In the genomic region with DNA sequence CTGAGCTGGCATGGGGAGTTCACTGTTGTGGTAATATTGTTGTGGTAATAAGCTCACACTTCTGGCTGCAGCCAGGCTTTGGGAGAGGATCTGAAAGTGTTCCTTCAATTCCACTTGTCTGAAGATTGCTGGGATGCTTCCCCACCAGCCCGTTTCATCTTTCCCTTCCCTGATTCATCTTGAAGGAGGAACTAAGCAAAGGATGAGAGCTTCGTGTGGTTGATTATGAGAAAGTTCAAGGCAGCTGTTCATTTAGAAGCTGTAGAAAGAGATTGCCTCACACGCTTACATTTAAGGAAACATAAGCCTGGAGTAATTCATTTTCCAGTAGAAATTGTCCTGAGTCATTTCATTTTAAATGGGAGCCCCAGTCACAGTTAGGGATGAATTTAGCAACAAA, we compare ENCODE assay signal across 29 cellular contexts.
DNase-seq lines count a peak whose midpoint lies in the region; ATAC-seq and TF ChIP-seq lines count a peak whose summit lies in the region.
"Had no signal": no experiment of that assay in that cellular context is flagged by ENCODE, and none has a peak within 500 bp of the region (broad histone marks: within the 10 kb centered on the region; RNA-seq: fewer than 3 reads in every experiment).

No MANE protein-coding gene starts in this region.

- no peak overlapping the region for H3K23ac ChIP-seq in mesenchymal stem cell (ENCODE audit: low read length in 2 of 2)

- no peak overlapping the region for H3K9ac ChIP-seq in SK-N-SH
- H3K9ac ChIP-seq in mesenchymal stem cell (ENCODE audit: low read length) = no peak overlapping the region
- H3K9ac ChIP-seq: KMS-11 had no signal

- H3K4me2 ChIP-seq in SK-N-SH (no peak overlapping the region), mesenchymal stem cell (ENCODE audit: low read length, poor library complexity, severe bottlenecking) (no peak overlapping the region)
- H3K4me2 ChIP-seq: KMS-11 had no signal

- H2BK15ac ChIP-seq in mesenchymal stem cell (ENCODE audit: low read depth, poor library complexity, severe bottlenecking) = no peak overlapping the region

- no peak for TF ChIP-seq CTCF in SK-N-SH (IDR thresholded peaks at IDR 0.05)

- H3K4me1 ChIP-seq in SK-N-SH (ENCODE audit: control insufficient read depth in 1 of 2, insufficient read depth in 2 of 2, low read depth in 1 of 2, low read length in 1 of 2) = no peaks in the 10 kb centered on the region
- no peaks in the 10 kb centered on the region for H3K4me1 ChIP-seq in mesenchymal stem cell (ENCODE audit: control insufficient read depth, insufficient read depth, low read depth, low read length)
- H3K4me1 ChIP-seq in CD8-positive, alpha-beta memory T cell (ENCODE audit: insufficient read depth, low read length) = no peaks in the 10 kb centered on the region
- H3K4me1 ChIP-seq: adrenal gland, HAP-1, left lung, prostate gland, spleen, tibial nerve had no signal

- H2AFZ ChIP-seq in SK-N-SH (ENCODE audit: low read depth) = no peak overlapping the region
- no peak overlapping the region for H2AFZ ChIP-seq in mesenchymal stem cell (ENCODE audit: low read depth, low read length)

- H3K9me3 ChIP-seq in SK-N-SH (no peaks in the 10 kb centered on the region), mesenchymal stem cell (ENCODE audit: control insufficient read depth, low read length) (no peaks in the 10 kb centered on the region)
- no peaks in the 10 kb centered on the region for H3K9me3 ChIP-seq in CD8-positive, alpha-beta memory T cell (ENCODE audit: low read length)
- H3K9me3 ChIP-seq: adrenal gland, HAP-1, left lung, prostate gland, spleen, tibial nerve had no signal

- H3F3A ChIP-seq in SK-N-SH (replicated peaks; ENCODE audit: insufficient read depth) = no peaks in the 10 kb centered on the region

- H3K36me3 Mint-ChIP-seq in CD8-positive, alpha-beta memory T cell = no peaks in the 10 kb centered on the region
- H3K36me3 Mint-ChIP-seq in activated T-cell treated with anti-CD3 and anti-CD28 coated beads, Interleukin-2, amount 50 U/mL, for 24 hours (ENCODE audit: low read depth) = no peaks in the 10 kb centered on the region
- H3K36me3 Mint-ChIP-seq: immature natural killer cell, mesothelial cell of epicardium had no signal

- TF ChIP-seq EP300 in SK-N-SH (IDR thresholded peaks at IDR 0.05; ENCODE audit: borderline replicate concordance in 1 of 2, low read depth in 1 of 2, low read length in 1 of 2) = no peak

- H3K4me3 Mint-ChIP-seq in CD8-positive, alpha-beta memory T cell = no peak overlapping the region
- H3K4me3 Mint-ChIP-seq in activated T-cell treated with anti-CD3 and anti-CD28 coated beads, Interleukin-2, amount 50 U/mL, for 24 hours = no peak overlapping the region
- H3K4me3 Mint-ChIP-seq: activated CD8-positive, alpha-beta T cell treated with anti-CD3 and anti-CD28 coated beads, Interleukin-2, amount 10 ng/mL, durations not matched to agents 7 days and 5 days; immature natural killer cell; mesothelial cell of epicardium; stimulated activated naive CD8-positive, alpha-beta T cell treated with anti-CD3 and anti-CD28 coated beads, Interleukin-15, amount 100 ng/mL, for 72 hours had no signal

- WGBS in SK-N-SH (ENCODE audit: low lambda C conversion rate) = 53% methylated on average over 3 of the region's 3 CpGs
- 68% methylated on average over 2 of the region's 3 CpGs for WGBS in mesenchymal stem cell

- no peak overlapping the region for H4K91ac ChIP-seq in mesenchymal stem cell (ENCODE audit: low read length)

- H3K27me3 ChIP-seq in SK-N-SH (ENCODE audit: insufficient read depth) (no peaks in the 10 kb centered on the region), mesenchymal stem cell (ENCODE audit: control insufficient read depth in 1 of 2, insufficient read depth in 1 of 2, low read length in 2 of 2) (no peaks in the 10 kb centered on the region)
- H3K27me3 ChIP-seq in CD8-positive, alpha-beta memory T cell (ENCODE audit: insufficient read depth, low read length, poor library complexity, severe bottlenecking) = no peaks in the 10 kb centered on the region
- H3K27me3 ChIP-seq: adrenal gland, left lung, spleen, tibial nerve had no signal

- H3K9me3 Mint-ChIP-seq in CD8-positive, alpha-beta memory T cell = no peaks in the 10 kb centered on the region
- H3K9me3 Mint-ChIP-seq in activated T-cell treated with anti-CD3 and anti-CD28 coated beads, Interleukin-2, amount 50 U/mL, for 24 hours = no peaks in the 10 kb centered on the region
- H3K9me3 Mint-ChIP-seq: immature natural killer cell; mesothelial cell of epicardium; stimulated activated naive CD8-positive, alpha-beta T cell treated with anti-CD3 and anti-CD28 coated beads, Interleukin-15, amount 100 ng/mL, for 72 hours had no signal

- H3K79me1 ChIP-seq in mesenchymal stem cell (replicated peaks; ENCODE audit: low read length, poor library complexity, severe bottlenecking) = no peaks in the 10 kb centered on the region

- no peaks in the 10 kb centered on the region for H3K4me1 Mint-ChIP-seq in CD8-positive, alpha-beta memory T cell
- no peaks in the 10 kb centered on the region for H3K4me1 Mint-ChIP-seq in activated T-cell treated with anti-CD3 and anti-CD28 coated beads, Interleukin-2, amount 50 U/mL, for 24 hours (ENCODE audit: low read depth)
- H3K4me1 Mint-ChIP-seq: immature natural killer cell; stimulated activated naive CD8-positive, alpha-beta T cell treated with anti-CD3 and anti-CD28 coated beads, Interleukin-15, amount 100 ng/mL, for 72 hours had no signal

- H3K27ac Mint-ChIP-seq in CD8-positive, alpha-beta memory T cell = no peak overlapping the region
- H3K27ac Mint-ChIP-seq in activated T-cell treated with anti-CD3 and anti-CD28 coated beads, Interleukin-2, amount 50 U/mL, for 24 hours = no peak overlapping the region
- H3K27ac Mint-ChIP-seq: activated CD8-positive, alpha-beta T cell treated with anti-CD3 and anti-CD28 coated beads, Interleukin-2, amount 10 ng/mL, durations not matched to agents 7 days and 5 days; immature natural killer cell; mesothelial cell of epicardium; stimulated activated naive CD8-positive, alpha-beta T cell treated with anti-CD3 and anti-CD28 coated beads, Interleukin-15, amount 100 ng/mL, for 72 hours had no signal

- peaks cover 1 to 12% of the 10 kb centered on the region in 2 donors for H3K27me3 Mint-ChIP-seq in CD8-positive, alpha-beta memory T cell
- H3K27me3 Mint-ChIP-seq in activated T-cell treated with anti-CD3 and anti-CD28 coated beads, Interleukin-2, amount 50 U/mL, for 24 hours = peaks cover 14% of the 10 kb centered on the region
- H3K27me3 Mint-ChIP-seq: stimulated activated naive CD8-positive, alpha-beta T cell treated with anti-CD3 and anti-CD28 coated beads, Interleukin-15, amount 100 ng/mL, for 72 hours had no signal

- no peak overlapping the region for H2AK5ac ChIP-seq in mesenchymal stem cell (ENCODE audit: low read length, severe bottlenecking)

- H2BK12ac ChIP-seq in mesenchymal stem cell (ENCODE audit: low read length in 2 of 2) = no peak overlapping the region

- no peaks in the 10 kb centered on the region for H3K79me2 ChIP-seq in SK-N-SH (ENCODE audit: insufficient read depth)

- POLR2A ChIA-PET in SK-N-SH (lab: Yijun Ruan, JAX) = no interaction called here
- POLR2A ChIA-PET in CD8-positive, alpha-beta memory T cell (lab: Charles Lee) = no interaction called here

- peak; percentile 16; the same call in 2 of the 3 replicates for ATAC-seq in SK-N-SH treated with all-trans-retinoic acid at 6 μM for 48 hours
- ATAC-seq: activated CD8-positive, alpha-beta T cell treated with anti-CD3 and anti-CD28 coated beads, Interleukin-2, amount 10 ng/mL, durations not matched to agents 7 days and 5 days; left lung; stimulated activated naive CD8-positive, alpha-beta T cell treated with anti-CD3 and anti-CD28 coated beads, Interleukin-15, amount 100 ng/mL, for 72 hours had no signal

- H3K27ac ChIP-seq in SK-N-SH (ENCODE audit: low read depth in 2 of 2, low read length in 1 of 2) (peak overlapping the region in 1 of 2 experiments; percentile 1; a peak in 1 of 4 replicates), mesenchymal stem cell (ENCODE audit: low read length, poor library complexity, severe bottlenecking) (no peak overlapping the region)
- H3K27ac ChIP-seq in CD8-positive, alpha-beta memory T cell (ENCODE audit: low read depth, low read length) = no peak overlapping the region
- H3K27ac ChIP-seq: adrenal gland, coronary artery, KMS-11, left lung, prostate gland, spleen, tibial nerve had no signal

- no peak overlapping the region for H2BK120ac ChIP-seq in mesenchymal stem cell (ENCODE audit: low read depth, low read length)

- no peak overlapping the region for H2BK5ac ChIP-seq in mesenchymal stem cell (ENCODE audit: low read depth, low read length, poor library complexity, severe bottlenecking)

- H3K14ac ChIP-seq in mesenchymal stem cell (ENCODE audit: low read length in 2 of 2) = no peak overlapping the region

- CTCF ChIA-PET in SK-N-SH (lab: Yijun Ruan, JAX) = interaction anchor here (0.9 to 1.0 kb wide), 2 partner anchors 17 to 656 kb away, joined by 4 to 5 read pairs; no protein-coding TSS in a partner anchor
- CTCF ChIA-PET in CD8-positive, alpha-beta memory T cell (lab: Charles Lee) = no interaction called here

- H3K4ac ChIP-seq in mesenchymal stem cell (ENCODE audit: low read depth in 1 of 2, low read length in 2 of 2) = no peak overlapping the region

- DNase-seq in SK-N-SH (no peak), amniotic epithelial cell (ENCODE audit: low read depth) (peak; percentile 99), mesenchymal stem cell (peak; percentile 58), stromal cell of bone marrow (ENCODE audit: low read depth) (peak; percentile 51)
- DNase-seq in CD8-positive, alpha-beta memory T cell = no peak
- DNase-seq in stimulated activated CD4-positive, alpha-beta T cell treated with anti-CD3 and anti-CD28 coated beads, Interleukin-4, amount 100 ng/mL, for 24 hours = no peak
- DNase-seq in activated T-cell treated with anti-CD3 and anti-CD28 coated beads, Interleukin-2, amount 50 U/mL, for 24 hours = no peak
- DNase-seq: 8988T; activated CD4-positive, alpha-beta T cell treated with anti-CD3 and anti-CD28 coated beads for 1 hour; activated CD8-positive, alpha-beta T cell treated with anti-CD3 and anti-CD28 coated beads, Interleukin-2, amount 10 ng/mL, durations not matched to agents 7 days and 5 days; activated T-cell treated with anti-CD3 and anti-CD28 coated beads, Interleukin-2, amount 50 U/mL, for 1 hour; adrenal gland; foreskin melanocyte; immature natural killer cell; left lung; NCI-H1092; NCI-H187 treated with DMSO at 0.1 percent for 48 hours; NCI-H774; SHP77; spleen; stimulated activated CD4-positive, alpha-beta T cell treated with anti-CD3 and anti-CD28 coated beads, Interleukin-4, amount 100 ng/mL, for 4 hours; stimulated activated naive CD8-positive, alpha-beta T cell treated with anti-CD3 and anti-CD28 coated beads, Interleukin-15, amount 100 ng/mL, for 72 hours had no signal

- no peak overlapping the region for H3K18ac ChIP-seq in mesenchymal stem cell (ENCODE audit: low read depth in 1 of 2, low read length in 2 of 2)

- no peak for TF ChIP-seq RAD21 in SK-N-SH (IDR thresholded peaks at IDR 0.05; ENCODE audit: low read length)

- H4K20me1 ChIP-seq in SK-N-SH (ENCODE audit: insufficient read depth) = no peaks in the 10 kb centered on the region

- no peak overlapping the region for H4K8ac ChIP-seq in mesenchymal stem cell (ENCODE audit: low read length)

- H3K9me2 ChIP-seq in SK-N-SH = no peaks in the 10 kb centered on the region

- no peaks in the 10 kb centered on the region for H3K36me3 ChIP-seq in SK-N-SH (replicated peaks in 1 of 2; ENCODE audit: control insufficient read depth in 1 of 2, insufficient read depth in 2 of 2, low read length in 1 of 2)
- H3K36me3 ChIP-seq in mesenchymal stem cell (ENCODE audit: control insufficient read depth in 1 of 2, insufficient read depth in 2 of 2, low read depth in 1 of 2, low read length in 2 of 2) = no peaks in the 10 kb centered on the region
- no peaks in the 10 kb centered on the region for H3K36me3 ChIP-seq in CD8-positive, alpha-beta memory T cell (ENCODE audit: insufficient read depth, low read length)
- H3K36me3 ChIP-seq: adrenal gland, HAP-1, left lung, prostate gland, spleen, tibial nerve had no signal

- H3K4me3 ChIP-seq in SK-N-SH (ENCODE audit: low read depth in 2 of 2, low read length in 1 of 2) = no peak overlapping the region
- H3K4me3 ChIP-seq in mesenchymal stem cell (ENCODE audit: insufficient read depth in 1 of 2, low read depth in 1 of 2, low read length in 2 of 2) = no peak overlapping the region
- H3K4me3 ChIP-seq in CD8-positive, alpha-beta memory T cell (ENCODE audit: low read length) = no peak overlapping the region
- H3K4me3 ChIP-seq: adrenal gland, coronary artery, HAP-1, left lung, prostate gland, spleen, tibial nerve had no signal

Comparison
In these comparisons a context has a peak if more than half of its experiments do, and no peak if none do; other contexts are left out.
1. DNase-seq: peak in amniotic epithelial cell (single experiment), mesenchymal stem cell (single experiment) and stromal cell of bone marrow (single experiment); none in SK-N-SH (single experiment), CD8-positive, alpha-beta memory T cell (0 of 5), stimulated activated CD4-positive, alpha-beta T cell treated with anti-CD3 and anti-CD28 coated beads, Interleukin-4, amount 100 ng/mL, for 24 hours (single experiment) and activated T-cell treated with anti-CD3 and anti-CD28 coated beads, Interleukin-2, amount 50 U/mL, for 24 hours (single experiment).